15 cellular contexts compared by ENCODE assay signal in the genomic region with DNA sequence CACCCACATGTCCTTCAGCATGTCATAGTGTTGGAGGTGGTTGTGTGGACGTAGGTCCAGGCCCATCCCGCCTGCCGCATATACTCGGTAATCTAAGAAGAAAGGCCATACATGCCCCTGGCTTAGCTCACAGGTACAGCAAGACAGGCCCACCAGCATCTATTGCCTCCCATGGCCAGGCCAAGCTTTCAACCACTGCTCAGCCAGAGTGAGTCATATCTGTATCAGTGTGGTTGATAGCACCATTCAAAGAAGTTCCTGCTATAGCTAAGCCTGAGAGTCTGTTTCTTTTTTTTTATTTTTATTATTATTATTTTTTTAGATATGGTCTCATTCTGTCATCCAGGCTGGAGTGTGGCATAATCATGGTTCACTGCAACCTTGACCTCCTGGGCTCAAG. TPM values are rescaled to one million over a fixed set of nuclear protein-coding genes. Genes with fewer than 3 reads are reported as not detected.
DNase-seq lines count a peak whose midpoint lies in the region; ATAC-seq and TF ChIP-seq lines count a peak whose summit lies in the region.
"Had no signal": no experiment of that assay in that cellular context is flagged by ENCODE, and none has a peak within 500 bp of the region (broad histone marks: within the 10 kb centered on the region; RNA-seq: fewer than 3 reads in every experiment).

No MANE protein-coding gene starts in this region.

- H3K27ac Mint-ChIP-seq in activated CD8-positive, alpha-beta T cell treated with anti-CD3 and anti-CD28 coated beads, Interleukin-2, amount 10 ng/mL, durations not matched to agents 7 days and 5 days: no peak overlapping the region

- intact Hi-C loops in posterior vena cava (cut with DNase I): no loop called here

- no peak for TF ChIP-seq CTCF in GM12865 (IDR thresholded peaks at IDR 0.05; ENCODE audit: insufficient read depth, low read depth, low read length, missing control alignments)

- POLR2A ChIA-PET in activated CD8-positive, alpha-beta T cell treated with anti-CD3 and anti-CD28 coated beads, Interleukin-2, amount 10 ng/mL, durations not matched to agents 7 days and 5 days (lab: Charles Lee): interaction anchor here (0.9 kb wide), 1 partner anchor 9 kb away, joined by 3 read pairs; no protein-coding TSS in a partner anchor

- peaks cover 47% of the 10 kb centered on the region for H3K27me3 Mint-ChIP-seq in activated CD8-positive, alpha-beta T cell treated with anti-CD3 and anti-CD28 coated beads, Interleukin-2, amount 10 ng/mL, durations not matched to agents 7 days and 5 days (ENCODE audit: low read depth)

- H3K9me3 Mint-ChIP-seq in activated CD8-positive, alpha-beta T cell treated with anti-CD3 and anti-CD28 coated beads, Interleukin-2, amount 10 ng/mL, durations not matched to agents 7 days and 5 days (ENCODE audit: insufficient read depth): no peaks in the 10 kb centered on the region
- H3K9me3 Mint-ChIP-seq: naive B cell had no signal

- peak; percentile 81 for ATAC-seq in GM19035 (IDR thresholded peaks at IDR 0.05; ENCODE audit: unreplicated experiment)
- peak; percentile 65 for ATAC-seq in HG02973 (IDR thresholded peaks at IDR 0.05; ENCODE audit: unreplicated experiment)
- peak; percentile 51 for ATAC-seq in activated CD8-positive, alpha-beta T cell treated with anti-CD3 and anti-CD28 coated beads, Interleukin-2, amount 10 ng/mL, durations not matched to agents 7 days and 5 days
- no peak for ATAC-seq in GM21526 (IDR thresholded peaks at IDR 0.05; ENCODE audit: low FRiP score, unreplicated experiment)

- H3K36me3 Mint-ChIP-seq in activated CD8-positive, alpha-beta T cell treated with anti-CD3 and anti-CD28 coated beads, Interleukin-2, amount 10 ng/mL, durations not matched to agents 7 days and 5 days (ENCODE audit: low read depth): no peaks in the 10 kb centered on the region
- H3K36me3 Mint-ChIP-seq: naive B cell had no signal

- CTCF ChIA-PET in activated CD8-positive, alpha-beta T cell treated with anti-CD3 and anti-CD28 coated beads, Interleukin-2, amount 10 ng/mL, durations not matched to agents 7 days and 5 days (lab: Charles Lee): interaction anchor here (0.9 to 2.1 kb wide), 6 partner anchors 14 to 278 kb away, joined by 3 to 9 read pairs (median 5); no protein-coding TSS in a partner anchor

- DNase-seq in GM12865 (ENCODE audit: low read depth) (peak; percentile 71), posterior vena cava (ENCODE audit: low spot score) (no peak), HuH-7.5 (ENCODE audit: low spot score) (no peak), middle frontal gyrus (ENCODE audit: extremely low spot score, low spot score) (no peak)
- DNase-seq in activated CD8-positive, alpha-beta T cell treated with anti-CD3 and anti-CD28 coated beads, Interleukin-2, amount 10 ng/mL, durations not matched to agents 7 days and 5 days: peak; percentile 38
- DNase-seq: activated naive CD4-positive, alpha-beta T cell; erythroblast; MV-4-11; naive B cell; retina had no signal

- no peak overlapping the region for H3K4me3 Mint-ChIP-seq in activated CD8-positive, alpha-beta T cell treated with anti-CD3 and anti-CD28 coated beads, Interleukin-2, amount 10 ng/mL, durations not matched to agents 7 days and 5 days
- H3K4me3 Mint-ChIP-seq: B cell, naive B cell had no signal

- no peak overlapping the region for H3K4me3 ChIP-seq in GM12865 (ENCODE audit: low read depth, low read length)

- H3K4me1 Mint-ChIP-seq in activated CD8-positive, alpha-beta T cell treated with anti-CD3 and anti-CD28 coated beads, Interleukin-2, amount 10 ng/mL, durations not matched to agents 7 days and 5 days (ENCODE audit: low read depth): peaks cover 13% of the 10 kb centered on the region

RNA-seq across cellular contexts. Expression of a gene that starts 17.0 kb away (rescaled TPM):
- total RNA-seq in activated CD8-positive, alpha-beta T cell treated with anti-CD3 and anti-CD28 coated beads, Interleukin-2, amount 10 ng/mL, durations not matched to agents 7 days and 5 days: not detected
- under 1 TPM in 1 of 2 donors, not detected in 1; 0.83 TPM for total RNA-seq in posterior vena cava
- total RNA-seq: HT-29 had no signal

RNA-seq across cellular contexts. Expression of a gene that starts 18.2 kb away (rescaled TPM):
- total RNA-seq in activated CD8-positive, alpha-beta T cell treated with anti-CD3 and anti-CD28 coated beads, Interleukin-2, amount 10 ng/mL, durations not matched to agents 7 days and 5 days: 1 to 10 TPM; 1.6 TPM
- total RNA-seq in posterior vena cava: 1 to 10 TPM; 1.1 to 1.5 TPM

Comparison
In these comparisons a context has a peak if more than half of its experiments do, and no peak if none do; other contexts are left out.
1. DNase-seq: peak in GM12865 (single experiment) and activated CD8-positive, alpha-beta T cell treated with anti-CD3 and anti-CD28 coated beads, Interleukin-2, amount 10 ng/mL, durations not matched to agents 7 days and 5 days (single experiment); none in posterior vena cava (single experiment), HuH-7.5 (single experiment) and middle frontal gyrus (single experiment).